In genomic region chr2:235043762-235044500, GRCh38 we compare ENCODE assay signal across 16 cellular contexts.
DNase-seq lines count a peak whose midpoint lies in the region; ATAC-seq and TF ChIP-seq lines count a peak whose summit lies in the region.
"Had no signal": no experiment of that assay in that cellular context is flagged by ENCODE, and none has a peak within 500 bp of the region (broad histone marks: within the 10 kb centered on the region; RNA-seq: fewer than 3 reads in every experiment).

No MANE protein-coding gene starts in this region.

- H3K27me3 Mint-ChIP-seq in activated naive CD8-positive, alpha-beta T cell treated with anti-CD3 and anti-CD28 coated beads, Interleukin-2, amount 50 U/mL, for 24 hours = peaks cover 5% of the 10 kb centered on the region
- H3K27me3 Mint-ChIP-seq in activated naive CD8-positive, alpha-beta T cell treated with anti-CD3 and anti-CD28 coated beads for 36 hours = peaks cover 24% of the 10 kb centered on the region
- no peaks in the 10 kb centered on the region for H3K27me3 Mint-ChIP-seq in memory B cell

- H3K9me3 ChIP-seq in aorta (ENCODE audit: control insufficient read depth, low read length) = no peaks in the 10 kb centered on the region
- H3K9me3 ChIP-seq: psoas muscle, thyroid gland had no signal

- H3K4me3 ChIP-seq in coronary artery (no peak overlapping the region), aorta (ENCODE audit: low read length in 2 of 2) (no peak overlapping the region)
- H3K4me3 ChIP-seq: psoas muscle, SK-N-MC, thyroid gland had no signal

- 93% methylated on average over 22 of the region's 22 CpGs for WGBS in aorta, 2 donors

- no peak overlapping the region for H3K27ac Mint-ChIP-seq in activated naive CD8-positive, alpha-beta T cell treated with anti-CD3 and anti-CD28 coated beads, Interleukin-2, amount 50 U/mL, for 24 hours
- no peak overlapping the region for H3K27ac Mint-ChIP-seq in activated naive CD8-positive, alpha-beta T cell treated with anti-CD3 and anti-CD28 coated beads for 36 hours
- peak overlapping the region; percentile 89 for H3K27ac Mint-ChIP-seq in memory B cell

- H3K4me1 ChIP-seq in aorta (ENCODE audit: control insufficient read depth in 1 of 2, insufficient read depth in 2 of 2, low read length in 2 of 2) = no peaks in the 10 kb centered on the region
- H3K4me1 ChIP-seq: psoas muscle, thyroid gland had no signal

- H3K36me3 Mint-ChIP-seq in activated naive CD8-positive, alpha-beta T cell treated with anti-CD3 and anti-CD28 coated beads, Interleukin-2, amount 50 U/mL, for 24 hours (ENCODE audit: low read depth) = no peaks in the 10 kb centered on the region
- no peaks in the 10 kb centered on the region for H3K36me3 Mint-ChIP-seq in activated naive CD8-positive, alpha-beta T cell treated with anti-CD3 and anti-CD28 coated beads for 36 hours
- no peaks in the 10 kb centered on the region for H3K36me3 Mint-ChIP-seq in memory B cell

- H3K4me1 Mint-ChIP-seq in activated naive CD8-positive, alpha-beta T cell treated with anti-CD3 and anti-CD28 coated beads, Interleukin-2, amount 50 U/mL, for 24 hours = peaks cover 28% of the 10 kb centered on the region
- peaks cover 16% of the 10 kb centered on the region for H3K4me1 Mint-ChIP-seq in activated naive CD8-positive, alpha-beta T cell treated with anti-CD3 and anti-CD28 coated beads for 36 hours
- peaks cover 48% of the 10 kb centered on the region for H3K4me1 Mint-ChIP-seq in memory B cell

- H3K27ac ChIP-seq in coronary artery (peak overlapping the region in 1 of 2 donors; percentile 11), aorta (ENCODE audit: low read depth in 1 of 2, low read length in 2 of 2) (no peak overlapping the region)
- H3K27ac ChIP-seq: psoas muscle, SK-N-MC, thyroid gland had no signal

- no peaks in the 10 kb centered on the region for H3K9me3 Mint-ChIP-seq in activated naive CD8-positive, alpha-beta T cell treated with anti-CD3 and anti-CD28 coated beads, Interleukin-2, amount 50 U/mL, for 24 hours
- H3K9me3 Mint-ChIP-seq in activated naive CD8-positive, alpha-beta T cell treated with anti-CD3 and anti-CD28 coated beads for 36 hours = no peaks in the 10 kb centered on the region
- H3K9me3 Mint-ChIP-seq in memory B cell = no peaks in the 10 kb centered on the region
- H3K9me3 Mint-ChIP-seq: brain had no signal

- intact Hi-C loops in aorta (cut with DNase I) = no loop called here

- TF ChIP-seq CTCF in coronary artery (IDR thresholded peaks at IDR 0.05) = no peak

- no peak overlapping the region for H3K4me3 Mint-ChIP-seq in activated naive CD8-positive, alpha-beta T cell treated with anti-CD3 and anti-CD28 coated beads, Interleukin-2, amount 50 U/mL, for 24 hours
- H3K4me3 Mint-ChIP-seq in activated naive CD8-positive, alpha-beta T cell treated with anti-CD3 and anti-CD28 coated beads for 36 hours = no peak overlapping the region
- peak overlapping the region; percentile 80 for H3K4me3 Mint-ChIP-seq in memory B cell
- H3K4me3 Mint-ChIP-seq: brain had no signal

- H3K27me3 ChIP-seq in aorta (ENCODE audit: control insufficient read depth in 1 of 2, insufficient read depth in 2 of 2, low read length in 1 of 2) = no peaks in the 10 kb centered on the region
- H3K27me3 ChIP-seq: thyroid gland had no signal

- peak; percentile 10 for DNase-seq in activated naive CD8-positive, alpha-beta T cell treated with anti-CD3 and anti-CD28 coated beads, Interleukin-2, amount 50 U/mL, for 24 hours
- no peak for DNase-seq in activated naive CD8-positive, alpha-beta T cell treated with anti-CD3 and anti-CD28 coated beads for 36 hours
- DNase-seq in coronary artery (ENCODE audit: low spot score) (peak; percentile 68), memory B cell (ENCODE audit: low spot score in 2 of 2) (peak; percentile 40 to 61), aorta (peak; percentile 73 to 76), NCI-H510A treated with DMSO at 0.1 percent for 48 hours (lab: John Stamatoyannopoulos, UW) (no peak), DMS53 (lab: John Stamatoyannopoulos, UW) (no peak)
- DNase-seq: 8988T; activated CD8-positive, alpha-beta memory T cell treated with anti-CD3 and anti-CD28 coated beads for 24 hours; NCI-H1092 treated with DMSO at 0.1 percent for 48 hours; NCI-H2171; psoas muscle; thyroid gland had no signal

- peaks cover 0 to 8% of the 10 kb centered on the region in 2 donors for H3K36me3 ChIP-seq in aorta (ENCODE audit: control insufficient read depth in 1 of 2, insufficient read depth in 2 of 2, low read length in 1 of 2)

- ATAC-seq in activated naive CD8-positive, alpha-beta T cell treated with anti-CD3 and anti-CD28 coated beads, Interleukin-2, amount 50 U/mL, for 24 hours = no peak
- peak; percentile 77 for ATAC-seq in memory B cell (ENCODE audit: low read depth)
- peak; percentile 53 for ATAC-seq in aorta (ENCODE audit: low FRiP score)
- ATAC-seq in HG02973 (IDR thresholded peaks at IDR 0.05; ENCODE audit: unreplicated experiment) = no peak

Comparison
In these comparisons a context has a peak if more than half of its experiments do, and no peak if none do; other contexts are left out.
1. DNase-seq: peak in activated naive CD8-positive, alpha-beta T cell treated with anti-CD3 and anti-CD28 coated beads, Interleukin-2, amount 50 U/mL, for 24 hours (single experiment), coronary artery (single experiment), memory B cell (2 of 2) and aorta (2 of 2); none in activated naive CD8-positive, alpha-beta T cell treated with anti-CD3 and anti-CD28 coated beads for 36 hours (single experiment), NCI-H510A treated with DMSO at 0.1 percent for 48 hours (single experiment) and DMS53 (single experiment).
2. ATAC-seq: peak in memory B cell (single experiment) and aorta (single experiment); none in activated naive CD8-positive, alpha-beta T cell treated with anti-CD3 and anti-CD28 coated beads, Interleukin-2, amount 50 U/mL, for 24 hours (single experiment) and HG02973 (single experiment).